ENCODE assay signal across 8 cellular contexts in genomic region chr12:74537707-74538385, GRCh38. TPM values are rescaled to one million over a fixed set of nuclear protein-coding genes. Genes with fewer than 3 reads are reported as not detected.
DNase-seq lines count a peak whose midpoint lies in the region; ATAC-seq and TF ChIP-seq lines count a peak whose summit lies in the region.

Gene ATXN7L3B, plus strand, starts transcription at chr12:74537835. Its CDS starts 278 bp downstream, at chr12:74538113.

- TF ChIP-seq CTCF in C4-2B (conservative IDR thresholded peaks at IDR 0.05) (no peak), liver (IDR thresholded peaks at IDR 0.05; ENCODE audit: low read depth, low read length, missing input control) (no peak)

- H3K27me3 ChIP-seq in liver (ENCODE audit: control insufficient read depth in 4 of 4, insufficient read depth in 4 of 4, low read length in 3 of 4), result no peaks in the 10 kb centered on the region

- WGBS in liver, result under 1% methylated on average over 49 of the region's 49 CpGs

- H3K4me1 ChIP-seq in liver (ENCODE audit: control insufficient read depth in 4 of 4, insufficient read depth in 4 of 4, low read length in 3 of 4), result peaks cover 13 to 36% (median 29%) of the 10 kb centered on the region in 4 donors

- H3K36me3 ChIP-seq in liver (ENCODE audit: control insufficient read depth in 4 of 4, insufficient read depth in 3 of 4, low read depth in 1 of 4, low read length in 3 of 4), result peaks cover 0 to 4% (median 1%) of the 10 kb centered on the region in 4 donors

- ATAC-seq in GM19372 (IDR thresholded peaks at IDR 0.05; ENCODE audit: low read depth, unreplicated experiment), result peak; percentile 97
- ATAC-seq in HG03558 (IDR thresholded peaks at IDR 0.05; ENCODE audit: extremely low read depth, unreplicated experiment), result peak; percentile 95

- peak within 1 kb of the TSS; percentile 93 to 94 for H3K9ac ChIP-seq in liver (ENCODE audit: low read depth in 1 of 2, low read length in 2 of 2)

- peak within 1 kb of the TSS; percentile 95 for H3K27ac ChIP-seq in C4-2B
- peak within 1 kb of the TSS; percentile 78 to 85 for H3K27ac ChIP-seq in liver (ENCODE audit: low read depth in 1 of 2, low read length in 2 of 2)

- peak within 1 kb of the TSS; percentile 85 to 93 (median 90) for H3K4me3 ChIP-seq in liver (ENCODE audit: low read depth in 1 of 3, low read length in 3 of 3)

- peak; percentile 88 for DNase-seq in NCI-H748 treated with DMSO at 0.1 percent for 48 hours (lab: John Stamatoyannopoulos, UW)
- DNase-seq in activated CD4-positive, alpha-beta T cell treated with anti-CD3 and anti-CD28 coated beads, Interleukin-2, amount 50 U/mL, for 4 hours, result peak; percentile 93
- DNase-seq in dermis blood vessel endothelial cell, result peak; percentile 96
- peak; percentile 95 for DNase-seq in stimulated activated CD4-positive, alpha-beta T cell treated with anti-CD3 and anti-CD28 coated beads, Interleukin-4, amount 100 ng/mL, for 24 hours

- H3K9me3 ChIP-seq in liver (ENCODE audit: control insufficient read depth in 4 of 4, low read length in 3 of 4), result no peaks in the 10 kb centered on the region

- TF ChIP-seq RAD21 in liver (IDR thresholded peaks at IDR 0.05), result no peak

TF ChIP-seq in liver, 16 proteins besides CTCF, POLR2A, EP300 and RAD21:
- TF ChIP-seq YY1 (IDR thresholded peaks at IDR 0.05), result peak; percentile 87
- TF ChIP-seq ZBTB33 (IDR thresholded peaks at IDR 0.05), result peak; percentile 66
- TF ChIP-seq SP1 (IDR thresholded peaks at IDR 0.05), result peak; percentile 46
- TF ChIP-seq REST (IDR thresholded peaks at IDR 0.05), result peak; percentile 24
- TF ChIP-seq TAF1 (conservative IDR thresholded peaks at IDR 0.05), result peak; percentile 78
- no peak for TF ChIP-seq EGR1 (IDR thresholded peaks at IDR 0.05; ENCODE audit: low read depth in 2 of 2)
- TF ChIP-seq GABPA (IDR thresholded peaks at IDR 0.05 in 1 of 2, conservative IDR thresholded peaks at IDR 0.05 in 1 of 2), result peak; percentile 47 to 89
- peak; percentile 9 for TF ChIP-seq MAX (IDR thresholded peaks at IDR 0.05)
- TF ChIP-seq, protein P1, sequence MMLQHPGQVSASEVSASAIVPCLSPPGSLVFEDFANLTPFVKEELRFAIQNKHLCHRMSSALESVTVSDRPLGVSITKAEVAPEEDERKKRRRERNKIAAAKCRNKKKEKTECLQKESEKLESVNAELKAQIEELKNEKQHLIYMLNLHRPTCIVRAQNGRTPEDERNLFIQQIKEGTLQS (IDR thresholded peaks at IDR 0.05), result peak; percentile 27
- no peak for TF ChIP-seq JUND (IDR thresholded peaks at IDR 0.05)
- no peak for TF ChIP-seq FOXA1 (IDR thresholded peaks at IDR 0.05)
- peak in 1 of 2 donors; percentile 48 for TF ChIP-seq RXRA (IDR thresholded peaks at IDR 0.05)

RNA-seq across cellular contexts. Expression of gene ATXN7L3B, which starts in this region (rescaled TPM):
- total RNA-seq in dermis blood vessel endothelial cell (24.5 and 26.4 TPM in 2 replicates), liver (10 to 100 TPM; 15.5 to 19.4 TPM)
- 1 to 10 TPM; 9.0 to 9.7 TPM for polyA plus RNA-seq in liver

Comparison
In these comparisons a context has a peak if more than half of its experiments do, and no peak if none do; other contexts are left out.
1. Peak in every context shown above with its lines: DNase-seq, ATAC-seq, H3K4me3 ChIP-seq and H3K27ac ChIP-seq.